Comparison of ENCODE assay signal across 9 cellular contexts in the genomic region with DNA sequence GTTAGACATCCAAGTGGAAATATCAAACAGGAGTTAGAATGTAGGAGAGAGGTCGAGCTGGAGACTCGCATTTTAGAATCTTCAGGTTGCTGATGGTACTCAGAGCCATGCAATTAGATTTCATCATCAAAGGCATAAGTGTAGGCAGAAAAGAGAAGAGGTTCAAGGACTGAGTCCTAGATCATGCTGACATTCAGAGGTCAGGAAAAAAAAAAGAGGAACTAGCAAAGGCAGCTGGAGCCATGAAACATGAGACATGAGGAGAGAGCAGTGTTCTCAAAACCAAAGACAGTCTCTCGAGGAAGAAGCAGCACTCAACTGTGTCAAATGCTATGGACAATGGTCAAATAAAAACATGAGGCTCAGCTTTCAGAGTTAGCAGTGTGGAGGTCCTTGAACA. TPM values are rescaled to one million over a fixed set of nuclear protein-coding genes. Genes with fewer than 3 reads are reported as not detected.
A peak's percentile ranks its signal among the peaks of the same experiment; 100 is the strongest.
DNase-seq lines count a peak whose midpoint lies in the region; ATAC-seq and TF ChIP-seq lines count a peak whose summit lies in the region.
"Had no signal": no experiment of that assay in that cellular context is flagged by ENCODE, and none has a peak within 500 bp of the region (broad histone marks: within the 10 kb centered on the region; RNA-seq: fewer than 3 reads in every experiment).

No MANE protein-coding gene starts in this region.

- peaks cover 6% of the 10 kb centered on the region for H3K27me3 Mint-ChIP-seq in activated T-helper 17 cell treated with anti-CD3 and anti-CD28 coated beads, Interleukin-2, amount 50 U/mL, for 72 hours

- TF ChIP-seq POLR2A in spleen (IDR thresholded peaks at IDR 0.05) = no peak

- no peak overlapping the region for H3K4me3 Mint-ChIP-seq in activated T-helper 17 cell treated with anti-CD3 and anti-CD28 coated beads, Interleukin-2, amount 50 U/mL, for 72 hours
- H3K4me3 Mint-ChIP-seq: natural killer cell had no signal

- H3K36me3 Mint-ChIP-seq in activated T-helper 17 cell treated with anti-CD3 and anti-CD28 coated beads, Interleukin-2, amount 50 U/mL, for 72 hours (ENCODE audit: low read depth) = no peaks in the 10 kb centered on the region
- H3K36me3 Mint-ChIP-seq: natural killer cell had no signal

- H3K4me3 ChIP-seq in heart right ventricle (no peak overlapping the region), spleen (no peak overlapping the region)

- H3K4me1 ChIP-seq in heart right ventricle = peaks cover 0 to 7% (median 0%) of the 10 kb centered on the region in 9 donors
- peaks cover 0 to 10% (median 2%) of the 10 kb centered on the region in 6 donors for H3K4me1 ChIP-seq in spleen

- ATAC-seq in GM18508 (IDR thresholded peaks at IDR 0.05; ENCODE audit: insufficient read depth, unreplicated experiment) = peak; percentile 41
- ATAC-seq in GM21786 (IDR thresholded peaks at IDR 0.05; ENCODE audit: unreplicated experiment) = peak; percentile 60
- peak in 5 of 8 donors; percentile 50 to 60 (median 53) for ATAC-seq in heart right ventricle
- ATAC-seq in activated T-helper 17 cell treated with anti-CD3 and anti-CD28 coated beads, Interleukin-2, amount 50 U/mL, for 72 hours (replicated peaks) = no peak
- no peak for ATAC-seq in GM18520 (IDR thresholded peaks at IDR 0.05; ENCODE audit: unreplicated experiment)
- ATAC-seq: natural killer cell had no signal

- H3K9me3 ChIP-seq in heart right ventricle (no peaks in the 10 kb centered on the region), spleen (no peaks in the 10 kb centered on the region)

- H3K36me3 ChIP-seq in heart right ventricle = no peaks in the 10 kb centered on the region
- H3K36me3 ChIP-seq in spleen = no peaks in the 10 kb centered on the region

- H3K27ac ChIP-seq in heart right ventricle = peak overlapping the region in 1 of 10 donors; percentile 74
- no peak overlapping the region for H3K27ac ChIP-seq in spleen

- H3K27me3 ChIP-seq in heart right ventricle = peaks cover 0 to 19% (median 0%) of the 10 kb centered on the region in 7 donors
- no peaks in the 10 kb centered on the region for H3K27me3 ChIP-seq in spleen (replicated peaks in 1 of 7)

- WGBS in heart right ventricle, 2 donors = 50 to 53% methylated on average over 3 of the region's 3 CpGs
- 26 to 36% (median 29%) methylated on average over 3 of the region's 3 CpGs for WGBS in spleen, 5 donors

- H3K9me3 Mint-ChIP-seq in activated T-helper 17 cell treated with anti-CD3 and anti-CD28 coated beads, Interleukin-2, amount 50 U/mL, for 72 hours = no peaks in the 10 kb centered on the region
- H3K9me3 Mint-ChIP-seq: natural killer cell had no signal

- H3K4me1 Mint-ChIP-seq in activated T-helper 17 cell treated with anti-CD3 and anti-CD28 coated beads, Interleukin-2, amount 50 U/mL, for 72 hours = peaks cover 7% of the 10 kb centered on the region

- intact Hi-C loops in heart right ventricle (cut with DNase I) = loop anchor here in 6 of 10 donors (5.0 to 10.0 kb wide), 6 partner anchors 138 to 268 kb away; a partner anchor contains a TSS
- intact Hi-C loops in spleen (cut with DNase I; ENCODE audit: low total_unique reads) = loop anchor here (5.0 kb wide), 1 partner anchor 263 kb away; a partner anchor contains a TSS

- H3K27ac Mint-ChIP-seq in activated T-helper 17 cell treated with anti-CD3 and anti-CD28 coated beads, Interleukin-2, amount 50 U/mL, for 72 hours = no peak overlapping the region
- H3K27ac Mint-ChIP-seq: natural killer cell had no signal

- no peak for TF ChIP-seq CTCF in heart right ventricle (IDR thresholded peaks at IDR 0.05)
- TF ChIP-seq CTCF in spleen (IDR thresholded peaks at IDR 0.05 in 8 of 11, conservative IDR thresholded peaks at IDR 0.05 in 3 of 11) = no peak

- DNase-seq in Kasumi-1 (lab: John Stamatoyannopoulos, UW) = peak; percentile 95 to 96
- DNase-seq in heart right ventricle = no peak
- DNase-seq in AG08396 (ENCODE audit: low spot score) = no peak
- DNase-seq in spleen = no peak
- DNase-seq: natural killer cell had no signal

RNA-seq across cellular contexts. Expression of a gene that starts 12.4 kb away (rescaled TPM):
- total RNA-seq in heart right ventricle (10 to 100 TPM; 28.5 to 36.8 (median 32.6) TPM), spleen (10 to 100 TPM; 47.3 to 95.5 (median 58.2) TPM)
- polyA plus RNA-seq in heart right ventricle (10 to 100 TPM; 13.2 to 19.5 TPM), spleen (10 to 100 TPM; 19.5 to 25.4 (median 22.2) TPM)
- total RNA-seq in activated T-helper 17 cell treated with anti-CD3 and anti-CD28 coated beads, Interleukin-2, amount 50 U/mL, for 72 hours = 10 to 100 TPM; 57.2 to 71.4 TPM

Comparison
In these comparisons a context has a peak if more than half of its experiments do, and no peak if none do; other contexts are left out.
1. ATAC-seq: peak in GM18508 (single experiment), GM21786 (single experiment) and heart right ventricle (5 of 8); none in activated T-helper 17 cell treated with anti-CD3 and anti-CD28 coated beads, Interleukin-2, amount 50 U/mL, for 72 hours (single experiment) and GM18520 (single experiment).
2. DNase-seq: peak in Kasumi-1 (2 of 2); none in heart right ventricle (0 of 2), AG08396 (single experiment) and spleen (single experiment).